In the genomic region with DNA sequence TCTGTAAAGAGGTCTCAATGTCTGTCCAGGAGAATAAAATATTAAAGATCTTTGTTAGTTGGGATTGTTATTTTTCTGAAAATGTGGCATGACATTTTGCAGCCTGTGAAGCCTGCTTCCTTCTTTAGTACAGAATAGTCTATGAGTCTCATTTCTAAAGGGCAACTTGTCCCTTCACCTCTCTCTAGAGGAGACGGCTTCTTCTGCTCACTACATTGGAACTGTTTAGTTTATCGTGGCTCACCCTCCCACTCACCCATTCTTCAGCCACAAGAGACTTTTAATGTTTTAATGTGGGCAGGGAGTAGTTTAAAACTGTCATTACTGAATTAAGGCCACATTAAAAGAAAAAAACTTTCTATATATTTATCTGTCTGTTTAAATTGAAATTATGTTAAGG, we compare ENCODE assay signal across 28 cellular contexts.
"Had no signal": no experiment of that assay in that cellular context is flagged by ENCODE, and none has a peak within 500 bp of the region (broad histone marks: within the 10 kb centered on the region; RNA-seq: fewer than 3 reads in every experiment).

No MANE protein-coding gene starts in this region.

- H3K4me3 ChIP-seq: adrenal gland, body of pancreas, MG63, SK-N-MC had no signal

- H3K9me3 ChIP-seq: adrenal gland, body of pancreas, MG63 had no signal

- H3K27ac ChIP-seq: adrenal gland, body of pancreas, KMS-11, SK-N-MC, VCaP had no signal

- H3K27ac Mint-ChIP-seq: activated CD4-positive, alpha-beta memory T cell treated with anti-CD3 and anti-CD28 coated beads, Interleukin-2, amount 10 ng/mL, durations not matched to agents 7 days and 5 days; activated naive CD8-positive, alpha-beta T cell; T-cell had no signal

- DNase-seq: activated CD4-positive, alpha-beta memory T cell treated with anti-CD3 and anti-CD28 coated beads, Interleukin-2, amount 10 ng/mL, durations not matched to agents 7 days and 5 days; activated CD4-positive, alpha-beta T cell treated with anti-CD3 and anti-CD28 coated beads, Interleukin-2, amount 50 U/mL, for 1 hour; activated CD4-positive, CD25-positive, alpha-beta regulatory T cell; activated CD8-positive, alpha-beta memory T cell treated with anti-CD3 and anti-CD28 coated beads, Interleukin-2, amount 50 U/mL, for 48 hours; activated effector memory CD4-positive, alpha-beta T cell treated with Interleukin-2 at 50 U/mL for 16 hours; activated naive CD4-positive, alpha-beta T cell; activated T-cell treated with anti-CD3 and anti-CD28 coated beads, Interleukin-2, amount 50 U/mL, for 1 hour; adrenal gland; anterior cingulate cortex; body of pancreas; central memory CD4-positive, alpha-beta T cell; MG63; NCI-H1105; NCI-H1436; NCI-H1694 treated with DMSO at 0.1 percent for 48 hours; NCI-H2029 treated with DMSO at 0.1 percent for 48 hours; NCI-H345; NCI-H510A; NCI-H526 treated with DMSO at 0.1 percent for 48 hours; NCI-H82; SIG-M5; T-cell; T-helper 2 cell; T1000 had no signal

- H3K27me3 ChIP-seq: adrenal gland, body of pancreas, MG63 had no signal

- H3K36me3 ChIP-seq: adrenal gland, MG63 had no signal

- H3K4me3 Mint-ChIP-seq: activated CD4-positive, alpha-beta memory T cell treated with anti-CD3 and anti-CD28 coated beads, Interleukin-2, amount 10 ng/mL, durations not matched to agents 7 days and 5 days; activated naive CD8-positive, alpha-beta T cell; T-cell had no signal

- H3K27me3 Mint-ChIP-seq: activated CD4-positive, alpha-beta memory T cell treated with anti-CD3 and anti-CD28 coated beads, Interleukin-2, amount 10 ng/mL, durations not matched to agents 7 days and 5 days had no signal

- ATAC-seq: body of pancreas had no signal

- H3K9me3 Mint-ChIP-seq: activated CD4-positive, alpha-beta memory T cell treated with anti-CD3 and anti-CD28 coated beads, Interleukin-2, amount 10 ng/mL, durations not matched to agents 7 days and 5 days; T-cell had no signal

- H3K4me1 Mint-ChIP-seq: activated CD4-positive, alpha-beta memory T cell treated with anti-CD3 and anti-CD28 coated beads, Interleukin-2, amount 10 ng/mL, durations not matched to agents 7 days and 5 days; T-cell had no signal

- H3K36me3 Mint-ChIP-seq: T-cell had no signal

- H3K4me2 ChIP-seq: KMS-11 had no signal

- H3K4me1 ChIP-seq: adrenal gland, body of pancreas had no signal

- H3K9ac ChIP-seq: KMS-11 had no signal
